29 cellular contexts compared by ENCODE assay signal in the genomic region with DNA sequence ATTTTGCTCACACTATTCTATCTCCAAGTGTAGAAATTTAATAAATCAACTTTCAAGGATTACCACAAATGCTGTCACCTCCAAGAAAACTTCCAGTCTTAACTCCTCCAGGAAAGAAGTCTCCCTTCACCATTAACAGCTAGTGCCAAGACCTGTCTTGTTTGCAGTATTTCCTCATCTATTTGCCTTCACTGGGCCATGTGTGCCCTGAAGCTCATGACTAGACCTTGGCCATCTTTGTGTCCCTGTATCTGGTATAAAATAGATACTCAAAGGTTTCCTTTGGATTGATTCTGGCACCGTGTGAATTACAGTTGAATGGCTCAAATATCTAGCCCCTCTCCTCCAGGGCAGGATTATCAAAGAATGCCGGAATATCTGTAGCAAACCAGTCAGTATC.
"Had no signal": no experiment of that assay in that cellular context is flagged by ENCODE, and none has a peak within 500 bp of the region (broad histone marks: within the 10 kb centered on the region; RNA-seq: fewer than 3 reads in every experiment).

No MANE protein-coding gene starts in this region.

- H3K36me3 ChIP-seq: stomach, suprapubic skin, thoracic aorta, thyroid gland, tibial artery, tibial nerve, transverse colon, upper lobe of left lung, upper lobe of right lung, uterus, vagina had no signal

- H3K27me3 Mint-ChIP-seq: stimulated activated naive CD8-positive, alpha-beta T cell treated with anti-CD3 and anti-CD28 coated beads, Interleukin-15, amount 100 ng/mL, for 72 hours; stimulated activated naive CD8-positive, alpha-beta T cell treated with anti-CD3 and anti-CD28 coated beads, Interleukin-15, Interleukin-2, amounts not matched to agents 100 ng/mL and 50 ng/mL, for 24 hours had no signal

- H3K9me3 Mint-ChIP-seq: type B pancreatic cell had no signal

- H3K36me3 Mint-ChIP-seq: stimulated activated effector memory CD8-positive, alpha-beta T cell treated with anti-CD3 and anti-CD28 coated beads, Interleukin-12 subunit alpha, Interleukin-12 subunit beta, amount 100 ng/mL, for 72 hours; stimulated activated memory B cell treated with anti-CD40 and anti-IgM and Interleukin-4, amounts not matched to agents 10 μg/mL and 1 μg/mL and 100 μg/mL, for 72 hours; type B pancreatic cell had no signal

- ATAC-seq: stimulated activated effector memory CD8-positive, alpha-beta T cell treated with anti-CD3 and anti-CD28 coated beads, Interleukin-12 subunit alpha, Interleukin-12 subunit beta, amount 100 ng/mL, for 72 hours; stimulated activated memory B cell treated with anti-CD40 and anti-IgM and Interleukin-4, amounts not matched to agents 10 μg/mL and 1 μg/mL and 100 μg/mL, for 72 hours; stimulated activated naive B cell treated with anti-CD40 and anti-IgM and Interleukin-4, amounts not matched to agents 10 μg/mL and 1 μg/mL and 100 μg/mL, for 72 hours; stimulated activated naive CD8-positive, alpha-beta T cell treated with anti-CD3 and anti-CD28 coated beads, Interleukin-15, amount 100 ng/mL, for 72 hours; stimulated activated naive CD8-positive, alpha-beta T cell treated with anti-CD3 and anti-CD28 coated beads, Interleukin-15, Interleukin-2, amounts not matched to agents 100 U/mL and 50 U/mL, for 24 hours; upper lobe of right lung had no signal

- H3K9me3 ChIP-seq: stomach, suprapubic skin, testis, thoracic aorta, thyroid gland, tibial artery, tibial nerve, transverse colon, upper lobe of left lung, upper lobe of right lung, uterus, vagina had no signal

- H3K27ac Mint-ChIP-seq: stimulated activated effector memory CD8-positive, alpha-beta T cell treated with anti-CD3 and anti-CD28 coated beads, Interleukin-12 subunit alpha, Interleukin-12 subunit beta, amount 100 ng/mL, for 72 hours; stimulated activated memory B cell treated with anti-CD40 and anti-IgM and Interleukin-4, amounts not matched to agents 10 μg/mL and 1 μg/mL and 100 μg/mL, for 72 hours; stimulated activated naive B cell treated with anti-CD40 and anti-IgM and Interleukin-4, amounts not matched to agents 10 μg/mL and 1 μg/mL and 100 μg/mL, for 72 hours; stimulated activated naive CD8-positive, alpha-beta T cell treated with anti-CD3 and anti-CD28 coated beads, Interleukin-15, amount 100 ng/mL, for 72 hours; stimulated activated naive CD8-positive, alpha-beta T cell treated with anti-CD3 and anti-CD28 coated beads, Interleukin-15, Interleukin-2, amounts not matched to agents 100 ng/mL and 50 ng/mL, for 24 hours; type B pancreatic cell had no signal

- H3K4me3 Mint-ChIP-seq: stimulated activated effector memory CD8-positive, alpha-beta T cell treated with anti-CD3 and anti-CD28 coated beads, Interleukin-12 subunit alpha, Interleukin-12 subunit beta, amount 100 ng/mL, for 72 hours; stimulated activated memory B cell treated with anti-CD40 and anti-IgM and Interleukin-4, amounts not matched to agents 10 μg/mL and 1 μg/mL and 100 μg/mL, for 72 hours; stimulated activated naive B cell treated with anti-CD40 and anti-IgM and Interleukin-4, amounts not matched to agents 10 μg/mL and 1 μg/mL and 100 μg/mL, for 72 hours; stimulated activated naive CD8-positive, alpha-beta T cell treated with anti-CD3 and anti-CD28 coated beads, Interleukin-15, amount 100 ng/mL, for 72 hours; stimulated activated naive CD8-positive, alpha-beta T cell treated with anti-CD3 and anti-CD28 coated beads, Interleukin-15, Interleukin-2, amounts not matched to agents 100 ng/mL and 50 ng/mL, for 24 hours; type B pancreatic cell had no signal

- H3K4me1 ChIP-seq: stomach, suprapubic skin, tibial artery, tibial nerve, transverse colon, upper lobe of left lung, upper lobe of right lung, uterus, vagina had no signal

- H3K27me3 ChIP-seq: stomach, suprapubic skin, testis, thyroid gland, tibial artery, tibial nerve, transverse colon, upper lobe of left lung, uterus, vagina had no signal

- H3K4me3 ChIP-seq: stomach, suprapubic skin, testis, thoracic aorta, thyroid gland, tibial artery, tibial nerve, transverse colon, upper lobe of left lung, upper lobe of right lung, uterus, vagina had no signal

- H3K4me1 Mint-ChIP-seq: stimulated activated effector memory CD8-positive, alpha-beta T cell treated with anti-CD3 and anti-CD28 coated beads, Interleukin-12 subunit alpha, Interleukin-12 subunit beta, amount 100 ng/mL, for 72 hours; stimulated activated memory B cell treated with anti-CD40 and anti-IgM and Interleukin-4, amounts not matched to agents 10 μg/mL and 1 μg/mL and 100 μg/mL, for 72 hours; stimulated activated naive CD8-positive, alpha-beta T cell treated with anti-CD3 and anti-CD28 coated beads, Interleukin-15, amount 100 ng/mL, for 72 hours had no signal

- DNase-seq: stimulated activated CD4-positive, alpha-beta T cell treated with anti-CD3 and anti-CD28 coated beads, Interleukin-2, amount 100 ng/mL, for 48 hours; stimulated activated CD4-positive, alpha-beta T cell treated with anti-CD3 and anti-CD28 coated beads, Interleukin-4, amount 100 ng/mL, for 1 hour; stimulated activated CD4-positive, alpha-beta T cell treated with anti-CD3 and anti-CD28 coated beads, Interleukin-4, amount 100 ng/mL, for 24 hours; stimulated activated CD4-positive, alpha-beta T cell treated with anti-CD3 and anti-CD28 coated beads, Interleukin-4, amount 100 ng/mL, for 4 hours; stimulated activated CD8-positive, alpha-beta memory T cell treated with anti-CD3 and anti-CD28 coated beads, Interleukin-4, amount 100 ng/mL, for 48 hours; stimulated activated naive B cell treated with anti-CD40 and anti-IgM and Interleukin-4, amounts not matched to agents 10 μg/mL and 1 μg/mL and 100 μg/mL, for 72 hours; stimulated activated naive CD4-positive, alpha-beta T cell; stimulated activated naive CD4-positive, alpha-beta T cell treated with Interleukin-2 at 50 U/mL for 16 hours; stimulated activated naive CD8-positive, alpha-beta T cell treated with anti-CD3 and anti-CD28 coated beads, Interleukin-15, amount 100 ng/mL, for 72 hours; stimulated activated naive CD8-positive, alpha-beta T cell treated with anti-CD3 and anti-CD28 coated beads, Interleukin-15, Interleukin-2, amounts not matched to agents 100 U/mL and 50 U/mL, for 24 hours; stomach; substantia nigra; testis; thyroid gland; tibial artery; transverse colon; trophoblast cell; upper lobe of left lung; upper lobe of right lung; uterus had no signal

- H3K27ac ChIP-seq: stomach, suprapubic skin, testis, thoracic aorta, thyroid gland, tibial artery, tibial nerve, transverse colon, upper lobe of left lung, upper lobe of right lung, uterus, vagina had no signal

- FAIRE-seq: urothelium cell line had no signal
